8 cellular contexts compared by ENCODE assay signal in the genomic region with DNA sequence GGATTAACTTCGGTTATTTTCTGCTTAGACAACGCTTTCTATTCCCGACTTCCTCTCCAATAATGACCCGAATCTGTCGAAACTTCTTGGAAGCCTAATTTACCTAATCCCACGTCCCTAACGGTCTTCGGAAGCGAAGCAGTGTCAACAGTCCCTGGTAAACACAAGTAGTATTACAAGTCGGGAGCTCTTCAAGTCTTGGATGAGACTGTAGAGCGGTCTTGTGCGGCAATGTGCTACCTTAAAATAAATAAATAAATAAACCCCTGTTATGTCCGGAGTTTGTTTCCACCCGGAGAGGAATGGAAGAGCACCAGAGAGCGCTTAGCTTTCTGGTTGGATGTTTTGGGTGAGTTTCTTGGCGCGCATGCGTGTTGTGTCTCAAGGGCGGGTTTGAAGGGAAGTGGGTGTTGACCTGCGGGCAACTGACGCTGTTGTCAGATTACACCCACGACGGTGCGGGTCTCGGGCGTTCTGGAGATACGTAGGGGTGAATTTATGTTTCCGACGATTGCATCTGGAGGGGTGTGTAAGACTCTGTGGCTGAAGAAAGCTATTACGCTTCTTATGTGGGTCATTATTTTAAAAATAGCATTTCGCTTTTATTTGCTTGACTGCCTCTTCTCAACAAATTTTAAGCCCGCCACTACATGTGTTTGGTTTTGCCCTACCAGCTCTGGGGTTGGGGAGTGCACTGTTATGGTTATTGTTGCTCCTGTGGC. TPM values are rescaled to one million over a fixed set of nuclear protein-coding genes. Genes with fewer than 3 reads are reported as not detected.
DNase-seq lines count a peak whose midpoint lies in the region; ATAC-seq, FAIRE-seq and TF ChIP-seq lines count a peak whose summit lies in the region.

KIAA0586 (plus strand) TSS at position 431 of the 722 bp plus-strand sequence. CDS start 546 bp downstream, outside the sequence.
TIMM9 (minus strand) TSS at position 243 of the 722 bp plus-strand sequence. CDS start 15,586 bp downstream, outside the sequence.

- POLR2A ChIA-PET in T-cell (lab: Charles Lee): interaction anchor here (0.5 to 1.6 kb wide), 11 partner anchors 16 to 1863 kb away, joined by 3 to 12 read pairs (median 4); partner anchors contain the start of genes ARID4A (in 1 of the 2), PPM1A (in 1 of the 2), PSMA3 (in 1 of the 2) and TOMM20L (in 1 of the 2)

- H3K27me3 ChIP-seq in heart left ventricle: no peaks in the 10 kb centered on the region

- H3K9me3 Mint-ChIP-seq in T-cell (no peaks in the 10 kb centered on the region), type B pancreatic cell (no peaks in the 10 kb centered on the region)

- DNase-seq in GM12891 (ENCODE audit: insufficient read length, low spot score) (peak; percentile 65), NCI-H1436 treated with DMSO at 0.1 percent for 48 hours (lab: John Stamatoyannopoulos, UW) (peak; percentile 89), T-cell (peak; percentile 84 to 98 (median 96)), heart left ventricle (peak; percentile 95 to 98 (median 97)), pons (ENCODE audit: low spot score) (peak; percentile 98), type B pancreatic cell (ENCODE audit: extremely low spot score, unreplicated experiment) (peak; percentile 95)

- WGBS in adipose tissue, 3 donors: 0% methylated on average over 32 of the region's 32 CpGs
- WGBS in heart left ventricle, 4 donors: 0 to 1% (median 0%) methylated on average over 29 to 32 of the region's 32 CpGs

- H3K36me3 Mint-ChIP-seq in T-cell (peaks cover 5% of the 10 kb centered on the region), type B pancreatic cell (peaks cover 3% of the 10 kb centered on the region)

- peaks cover 0 to 44% (median 33%) of the 10 kb centered on the region in 9 donors for H3K36me3 ChIP-seq in heart left ventricle

- intact Hi-C loops in heart left ventricle (cut with DNase I): no loop called here

- H3K9me3 ChIP-seq in heart left ventricle: no peaks in the 10 kb centered on the region

- H3K27ac Mint-ChIP-seq in T-cell: peak within 1 kb of the TSS; percentile 97 to 99
- peak within 1 kb of the TSS; percentile 97 for H3K27ac Mint-ChIP-seq in type B pancreatic cell

- peak within 1 kb of the TSS; percentile 83 for H3K27ac ChIP-seq in adipose tissue (ENCODE audit: low read depth, low read length)
- H3K27ac ChIP-seq in heart left ventricle: peak within 1 kb of the TSS; percentile 84 to 98 (median 92)

- peak; percentile 89 for ATAC-seq in HG02840 (IDR thresholded peaks at IDR 0.05; ENCODE audit: low FRiP score, unreplicated experiment)
- ATAC-seq in T-cell (replicated peaks in 1 of 4): peak; percentile 93 to 94 (median 94)
- peak; percentile 96 to 98 (median 97) for ATAC-seq in heart left ventricle

- FAIRE-seq in GM12891 (lab: Jason Lieb, UNC): peak; percentile 95

- H3K4me3 Mint-ChIP-seq in T-cell (peak within 1 kb of the TSS; percentile 80 to 95 (median 93)), type B pancreatic cell (peak within 1 kb of the TSS; percentile 99)

- H3K4me1 ChIP-seq in heart left ventricle: peaks cover 0 to 26% (median 23%) of the 10 kb centered on the region in 12 donors

- TF ChIP-seq POLR2A in GM12891 (IDR thresholded peaks at IDR 0.05; ENCODE audit: low read depth, low read length) (peak; percentile 86), heart left ventricle (IDR thresholded peaks at IDR 0.05) (peak; percentile 4 to 67)

- H3K27me3 Mint-ChIP-seq in T-cell: no peaks in the 10 kb centered on the region
- peaks cover 3% of the 10 kb centered on the region for H3K27me3 Mint-ChIP-seq in type B pancreatic cell

- H3K4me1 Mint-ChIP-seq in T-cell: peaks cover 47 to 54% (median 50%) of the 10 kb centered on the region in 3 donors
- H3K4me1 Mint-ChIP-seq in type B pancreatic cell (ENCODE audit: unreplicated experiment): peaks cover 21% of the 10 kb centered on the region

- CTCF ChIA-PET in T-cell (lab: Charles Lee): interaction anchor here in 1 of 2 donors (0.6 to 2.1 kb wide), 6 partner anchors 30 to 320 kb away, joined by 3 to 10 read pairs (median 3); partner anchors contain the start of genes ACTR10, ARID4A and TOMM20L

- H3K4me3 ChIP-seq in heart left ventricle: peak within 1 kb of the TSS; percentile 64 to 93 (median 79)

- TF ChIP-seq CTCF in heart left ventricle (IDR thresholded peaks at IDR 0.05) (no peak), type B pancreatic cell (conservative IDR thresholded peaks at IDR 0.05) (no peak)

TF ChIP-seq in GM12891, 5 proteins besides CTCF, POLR2A, EP300 and RAD21:
- TF ChIP-seq PAX5 (IDR thresholded peaks at IDR 0.05; ENCODE audit: insufficient read depth, low read length, severe bottlenecking) (no peak), SPI1 (IDR thresholded peaks at IDR 0.05; ENCODE audit: low read depth, low read length) (peak; percentile 83), POU2F2 (IDR thresholded peaks at IDR 0.05; ENCODE audit: low read depth, low read length) (peak; percentile 68; the same call in 1 of the 2 replicates), TAF1 (IDR thresholded peaks at IDR 0.05; ENCODE audit: low read depth, low read length) (no peak; the same call in 1 of the 2 replicates), POLR2AphosphoS5 (IDR thresholded peaks at IDR 0.05; ENCODE audit: low read depth, low read length) (peak; percentile 83)

RNA-seq across cellular contexts. Expression of gene KIAA0586, which starts in this region (rescaled TPM):
- polyA plus RNA-seq in GM12891 (2012; ENCODE audit: low read depth, missing spikeins): 9.9 TPM
- total RNA-seq in T-cell (10 to 100 TPM; 32.5 to 37.8 (median 33.7) TPM), heart left ventricle (10 to 100 TPM in 8 of 9 donors, 1 to 10 TPM in 1; 9.8 to 19.7 (median 14.3) TPM), type B pancreatic cell (ENCODE audit: low replicate concordance) (15.6 and 24.1 TPM in 2 replicates)
- polyA plus RNA-seq in adipose tissue (1 to 10 TPM; 2.0 to 4.9 (median 2.6) TPM), heart left ventricle (1 to 10 TPM; 5.9 to 6.0 TPM)

RNA-seq across cellular contexts. Expression of gene TIMM9, which starts in this region (rescaled TPM):
- polyA plus RNA-seq in GM12891 (2012; ENCODE audit: low read depth, missing spikeins): 90.6 TPM
- total RNA-seq in T-cell (10 to 100 TPM; 23.4 to 37.4 (median 29.1) TPM), heart left ventricle (10 to 100 TPM; 24.7 to 66.9 (median 30.3) TPM), type B pancreatic cell (ENCODE audit: low replicate concordance) (46.0 and 46.8 TPM in 2 replicates)
- polyA plus RNA-seq in adipose tissue (10 to 100 TPM; 39.0 to 61.4 (median 54.9) TPM), heart left ventricle (10 to 100 TPM; 29.7 to 75.5 TPM)

Comparison
In these comparisons a context has a peak if more than half of its experiments do, and no peak if none do; other contexts are left out.
1. Peak in every context shown above with its lines: DNase-seq, ATAC-seq, H3K4me3 ChIP-seq and H3K27ac ChIP-seq.